1 cellular context compared by ENCODE assay signal in genomic region chr6:33607126-33607783, GRCh38.
TF ChIP-seq lines count a peak whose summit lies in the region.

No MANE protein-coding gene starts in this region.

TF ChIP-seq in IMR-90, 13 proteins besides CTCF, POLR2A, EP300 and RAD21 (continued from another document):
- TF ChIP-seq ELK1 (IDR thresholded peaks at IDR 0.05; ENCODE audit: borderline replicate concordance, low read depth, low read length) (no peak), MAZ (IDR thresholded peaks at IDR 0.05; ENCODE audit: borderline replicate concordance, low read depth, low read length) (no peak), FOS (IDR thresholded peaks at IDR 0.05; ENCODE audit: low read depth, low read length) (no peak), RFX5 (IDR thresholded peaks at IDR 0.05; ENCODE audit: low read depth, low read length) (no peak)
TF ChIP-seq in IMR-90: peak in this region for 0.
